In the genomic region with DNA sequence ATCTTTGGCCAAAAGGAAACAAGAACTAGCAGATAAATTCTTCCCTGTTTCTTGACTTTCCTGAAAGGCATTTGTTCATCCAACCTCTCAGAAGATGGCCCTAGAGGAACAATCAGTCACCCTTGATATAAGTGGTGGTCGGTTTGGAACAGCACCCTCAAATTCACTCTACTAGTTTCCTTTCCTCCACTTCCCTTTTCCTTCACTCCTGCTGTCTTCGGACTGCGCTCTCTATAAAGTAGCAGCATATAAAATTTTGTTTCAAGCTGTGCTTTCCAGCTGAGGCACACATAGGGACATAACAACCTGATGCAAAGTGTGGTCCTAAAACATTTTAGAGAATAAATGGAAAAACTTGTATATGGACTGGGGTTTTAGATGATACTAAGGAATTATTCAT, we compare ENCODE assay signal across 1 cellular context.
TF ChIP-seq lines count a peak whose summit lies in the region.

No MANE protein-coding gene starts in this region.

TF ChIP-seq in SK-N-SH, 30 proteins besides CTCF, POLR2A, EP300 and RAD21 (continued from another document):
- TF ChIP-seq ZBTB33 (IDR thresholded peaks at IDR 0.05; ENCODE audit: borderline replicate concordance, low read depth) (no peak), SMC3 (IDR thresholded peaks at IDR 0.05; ENCODE audit: low read depth, low read length) (no peak), GATA2 (CRISPR knock-in tag; IDR thresholded peaks at IDR 0.05) (no peak), FOXM1 (IDR thresholded peaks at IDR 0.05; ENCODE audit: low read depth) (no peak), JUND (IDR thresholded peaks at IDR 0.05) (no peak), POLR2AphosphoS5 (IDR thresholded peaks at IDR 0.05; ENCODE audit: low read depth, low read length) (no peak), CHD2 (IDR thresholded peaks at IDR 0.05; ENCODE audit: low read length, partially characterized antibody) (no peak), FOSL2 (IDR thresholded peaks at IDR 0.05; ENCODE audit: borderline replicate concordance, low read depth) (no peak)
- TF ChIP-seq, protein P1, sequence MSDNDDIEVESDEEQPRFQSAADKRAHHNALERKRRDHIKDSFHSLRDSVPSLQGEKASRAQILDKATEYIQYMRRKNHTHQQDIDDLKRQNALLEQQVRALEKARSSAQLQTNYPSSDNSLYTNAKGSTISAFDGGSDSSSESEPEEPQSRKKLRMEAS (IDR thresholded peaks at IDR 0.05; ENCODE audit: low read depth): no peak
